30 cellular contexts compared by ENCODE assay signal in genomic region chr2:216911008-216911407, GRCh38. TPM values are rescaled to one million over a fixed set of nuclear protein-coding genes. Genes with fewer than 3 reads are reported as not detected.
"Had no signal": no experiment of that assay in that cellular context is flagged by ENCODE, and none has a peak within 500 bp of the region (broad histone marks: within the 10 kb centered on the region; RNA-seq: fewer than 3 reads in every experiment).

No MANE protein-coding gene starts in this region.

- DNase-seq: activated CD4-positive, alpha-beta T cell treated with anti-CD3 and anti-CD28 coated beads for 36 hours; activated CD4-positive, CD25-positive, alpha-beta regulatory T cell; activated naive CD4-positive, alpha-beta T cell treated with Interleukin-2 at 50 U/mL for 16 hours; activated T-cell treated with anti-CD3 and anti-CD28 coated beads for 4 hours; activated T-cell treated with anti-CD3 and anti-CD28 coated beads, Interleukin-2, amount 50 U/mL, for 72 hours; anterior cingulate cortex; effector memory CD4-positive, alpha-beta T cell; gastrocnemius medialis; glutamatergic neuron; left ventricle myocardium superior; ovary; retina; stimulated activated CD4-positive, alpha-beta T cell treated with anti-CD3 and anti-CD28 coated beads, Interleukin-12 subunit alpha, Interleukin-12 subunit beta, amount 100 ng/mL, for 4 hours; stimulated activated CD4-positive, alpha-beta T cell treated with anti-CD3 and anti-CD28 coated beads, Interleukin-4, amount 100 ng/mL, for 1 hour; stomach; thyroid gland; upper lobe of left lung had no signal

- H3K27me3 Mint-ChIP-seq: activated CD4-positive, alpha-beta T cell treated with anti-CD3 and anti-CD28 coated beads for 36 hours; activated naive CD8-positive, alpha-beta T cell had no signal

- H3K4me1 Mint-ChIP-seq: activated CD4-positive, alpha-beta T cell treated with anti-CD3 and anti-CD28 coated beads for 36 hours; central memory CD8-positive, alpha-beta T cell had no signal

- H3K9me3 ChIP-seq: gastrocnemius medialis, ovary, stomach, thyroid gland, upper lobe of left lung, vagina had no signal

- H3K4me1 ChIP-seq: gastrocnemius medialis, stomach, thyroid gland, upper lobe of left lung, vagina had no signal

- H3K36me3 Mint-ChIP-seq: activated naive CD8-positive, alpha-beta T cell had no signal

- H3K27ac Mint-ChIP-seq: activated CD4-positive, alpha-beta T cell treated with anti-CD3 and anti-CD28 coated beads for 36 hours; activated naive CD8-positive, alpha-beta T cell; activated T-cell treated with anti-CD3 and anti-CD28 coated beads, Interleukin-2, amount 50 U/mL, for 72 hours; nephron; progenitor cell of endocrine pancreas had no signal

- H3K27me3 ChIP-seq: dorsolateral prefrontal cortex, gastrocnemius medialis, ovary, stomach, thyroid gland, upper lobe of left lung, vagina had no signal

- H3K27ac ChIP-seq: coronary artery, dorsolateral prefrontal cortex, gastrocnemius medialis, ovary, skin epidermis, stomach, thyroid gland, upper lobe of left lung, vagina had no signal

- H3K36me3 ChIP-seq: gastrocnemius medialis, ovary, stomach, thyroid gland, upper lobe of left lung, vagina had no signal

- H3K4me3 ChIP-seq: coronary artery, dorsolateral prefrontal cortex, gastrocnemius medialis, ovary, skin epidermis, stomach, thyroid gland, upper lobe of left lung, vagina had no signal

- H3K4me3 Mint-ChIP-seq: activated CD4-positive, alpha-beta T cell treated with anti-CD3 and anti-CD28 coated beads for 36 hours; activated naive CD8-positive, alpha-beta T cell; activated T-cell treated with anti-CD3 and anti-CD28 coated beads, Interleukin-2, amount 50 U/mL, for 72 hours; central memory CD8-positive, alpha-beta T cell; nephron had no signal

- ATAC-seq: activated CD4-positive, alpha-beta T cell treated with anti-CD3 and anti-CD28 coated beads for 36 hours; activated T-cell treated with anti-CD3 and anti-CD28 coated beads, Interleukin-2, amount 50 U/mL, for 72 hours; gastrocnemius medialis; left ventricle myocardium superior; sciatic nerve had no signal

RNA-seq across cellular contexts. Expression of gene TNP1, which starts 51.1 kb away (rescaled TPM):
- total RNA-seq: activated CD4-positive, alpha-beta T cell treated with anti-CD3 and anti-CD28 coated beads for 36 hours; activated T-cell treated with anti-CD3 and anti-CD28 coated beads, Interleukin-2, amount 50 U/mL, for 72 hours; bronchial epithelial cell; dorsolateral prefrontal cortex; epithelial cell of proximal tubule; gastrocnemius medialis; left ventricle myocardium superior; lung microvascular endothelial cell; mucosa of gallbladder; ovary; sciatic nerve; stomach; upper lobe of left lung; vagina had no signal
